Comparison of ENCODE assay signal across 13 cellular contexts in genomic region chr1:184596950-184597651, GRCh38.
DNase-seq lines count a peak whose midpoint lies in the region; ATAC-seq and TF ChIP-seq lines count a peak whose summit lies in the region.
"Had no signal": no experiment of that assay in that cellular context is flagged by ENCODE, and none has a peak within 500 bp of the region (broad histone marks: within the 10 kb centered on the region; RNA-seq: fewer than 3 reads in every experiment).

No MANE protein-coding gene starts in this region.

- no peaks in the 10 kb centered on the region for H3K36me3 ChIP-seq in HCT116 (ENCODE audit: control insufficient read depth in 1 of 2, insufficient read depth in 2 of 2, low read length in 2 of 2)
- H3K36me3 ChIP-seq in RWPE2 (ENCODE audit: low read depth) = no peaks in the 10 kb centered on the region

- H3K4me1 ChIP-seq in HCT116 (ENCODE audit: control insufficient read depth in 1 of 2, insufficient read depth in 2 of 2, low read length in 2 of 2) (no peaks in the 10 kb centered on the region), RWPE2 (ENCODE audit: insufficient read depth, poor library complexity, severe bottlenecking) (peaks cover 34% of the 10 kb centered on the region)
- H3K4me1 ChIP-seq: parathyroid adenoma had no signal

- H3K36me3 Mint-ChIP-seq in progenitor cell of endocrine pancreas (ENCODE audit: insufficient read depth) = no peaks in the 10 kb centered on the region
- H3K36me3 Mint-ChIP-seq in activated CD4-positive, alpha-beta T cell treated with anti-CD3 and anti-CD28 coated beads, Interleukin-2, amount 10 ng/mL, durations not matched to agents 7 days and 5 days (ENCODE audit: low read depth) = no peaks in the 10 kb centered on the region
- H3K36me3 Mint-ChIP-seq: CD14-positive monocyte had no signal

- intact Hi-C loops in HCT116 (cut with micrococcal nuclease) = no loop called here

- no peak overlapping the region for H3K4me3 ChIP-seq in HCT116 (replicated peaks in 1 of 2; ENCODE audit: low read depth in 1 of 2, low read length in 2 of 2)
- no peak overlapping the region for H3K4me3 ChIP-seq in RWPE2 (ENCODE audit: severe bottlenecking)
- H3K4me3 ChIP-seq in fibroblast of mammary gland (ENCODE audit: control insufficient read depth, low read depth, low read length) = no peak overlapping the region
- H3K4me3 ChIP-seq: MG63 had no signal

- no peak overlapping the region for H2AFZ ChIP-seq in HCT116 (ENCODE audit: low read depth, low read length, poor library complexity, severe bottlenecking)
- H2AFZ ChIP-seq: parathyroid adenoma had no signal

- no peak overlapping the region for H3K4me2 ChIP-seq in HCT116 (ENCODE audit: low read length)

- H3K27ac ChIP-seq in HCT116 (ENCODE audit: low read depth, low read length) (no peak overlapping the region), RWPE2 (ENCODE audit: poor library complexity, severe bottlenecking) (peak overlapping the region; percentile 38)
- H3K27ac ChIP-seq: parathyroid adenoma had no signal

- peak overlapping the region; percentile 76 for H3K27ac Mint-ChIP-seq in progenitor cell of endocrine pancreas
- no peak overlapping the region for H3K27ac Mint-ChIP-seq in activated CD4-positive, alpha-beta T cell treated with anti-CD3 and anti-CD28 coated beads, Interleukin-2, amount 10 ng/mL, durations not matched to agents 7 days and 5 days
- H3K27ac Mint-ChIP-seq: CD14-positive monocyte; dendritic cell treated with granulocyte-macrophage colony-stimulating factor and Interleukin-4, amounts not matched to agents 40 ng/mL and 50 ng/mL, for 4 days had no signal

- H3K9ac ChIP-seq in HCT116 (ENCODE audit: low read length) = no peak overlapping the region
- H3K9ac ChIP-seq: parathyroid adenoma had no signal

- no peaks in the 10 kb centered on the region for H3K79me2 ChIP-seq in HCT116 (ENCODE audit: insufficient read depth, low read length)
- H3K79me2 ChIP-seq: parathyroid adenoma had no signal

- H4K20me1 ChIP-seq in HCT116 (ENCODE audit: insufficient read depth) = no peaks in the 10 kb centered on the region

- RAD21 ChIA-PET in HCT116 (lab: Charles Lee; ENCODE audit: low non-redundant PET in 1 of 2, low total read pairs in 2 of 2, uncharacterized antibody in 2 of 2, unreplicated experiment in 2 of 2) = no interaction called here

- H3K4me3 Mint-ChIP-seq in progenitor cell of endocrine pancreas (ENCODE audit: low read depth) = no peak overlapping the region
- H3K4me3 Mint-ChIP-seq in activated CD4-positive, alpha-beta T cell treated with anti-CD3 and anti-CD28 coated beads, Interleukin-2, amount 10 ng/mL, durations not matched to agents 7 days and 5 days = no peak overlapping the region
- H3K4me3 Mint-ChIP-seq: CD14-positive monocyte; dendritic cell treated with granulocyte-macrophage colony-stimulating factor and Interleukin-4, amounts not matched to agents 40 ng/mL and 50 ng/mL, for 4 days had no signal

- POLR2A ChIA-PET in HCT116 (lab: Charles Lee) = no interaction called here
- POLR2A ChIA-PET in activated CD4-positive, alpha-beta T cell treated with anti-CD3 and anti-CD28 coated beads, Interleukin-2, amount 10 ng/mL, durations not matched to agents 7 days and 5 days (lab: Charles Lee) = no interaction called here

- no peaks in the 10 kb centered on the region for H3K9me3 Mint-ChIP-seq in progenitor cell of endocrine pancreas (ENCODE audit: low read depth)
- H3K9me3 Mint-ChIP-seq in activated CD4-positive, alpha-beta T cell treated with anti-CD3 and anti-CD28 coated beads, Interleukin-2, amount 10 ng/mL, durations not matched to agents 7 days and 5 days = no peaks in the 10 kb centered on the region
- H3K9me3 Mint-ChIP-seq: CD14-positive monocyte; dendritic cell treated with granulocyte-macrophage colony-stimulating factor and Interleukin-4, amounts not matched to agents 40 ng/mL and 50 ng/mL, for 4 days had no signal

- in situ Hi-C loops in ACHN (cut with HindIII; ENCODE audit: low pct_ligation_motif_present, low pct_unique_long_range_greater_than_20kb, low sequenced_read_pairs) = no loop called here

- H3K27me3 Mint-ChIP-seq in progenitor cell of endocrine pancreas = no peaks in the 10 kb centered on the region
- peaks cover 3% of the 10 kb centered on the region for H3K27me3 Mint-ChIP-seq in activated CD4-positive, alpha-beta T cell treated with anti-CD3 and anti-CD28 coated beads, Interleukin-2, amount 10 ng/mL, durations not matched to agents 7 days and 5 days
- H3K27me3 Mint-ChIP-seq: dendritic cell treated with granulocyte-macrophage colony-stimulating factor and Interleukin-4, amounts not matched to agents 40 ng/mL and 50 ng/mL, for 4 days had no signal

- no TSS peak for BruUV-seq in HCT116 (replicated peaks; lab: Mats Ljungman, UMichigan)

- TF ChIP-seq POLR2A in HCT116 (IDR thresholded peaks at IDR 0.05; ENCODE audit: borderline replicate concordance, extremely low read depth, insufficient read depth, insufficient read length) = no peak

- DNase-seq in HCT116 (ENCODE audit: low read depth, low spot score) (no peak), RWPE2 (ENCODE audit: low spot score) (no peak), fibroblast of mammary gland (ENCODE audit: low read depth) (no peak), progenitor cell of endocrine pancreas (ENCODE audit: low spot score, unreplicated experiment) (no peak), ACHN (no peak)
- DNase-seq in activated CD4-positive, alpha-beta T cell treated with anti-CD3 and anti-CD28 coated beads, Interleukin-2, amount 10 ng/mL, durations not matched to agents 7 days and 5 days = no peak
- DNase-seq: activated effector memory CD4-positive, alpha-beta T cell treated with Interleukin-2 at 50 U/mL for 16 hours; anterior cingulate cortex; MG63 had no signal

- ATAC-seq in HCT116 (no peak), RWPE2 (ENCODE audit: low read depth) (no peak), HG03457 (IDR thresholded peaks at IDR 0.05; ENCODE audit: unreplicated experiment) (no peak)

- TF ChIP-seq RAD21 in HCT116 (IDR thresholded peaks at IDR 0.05; ENCODE audit: low read depth) = no peak

- H3K4me1 Mint-ChIP-seq in progenitor cell of endocrine pancreas (ENCODE audit: low read depth) = peaks cover 18% of the 10 kb centered on the region
- H3K4me1 Mint-ChIP-seq in activated CD4-positive, alpha-beta T cell treated with anti-CD3 and anti-CD28 coated beads, Interleukin-2, amount 10 ng/mL, durations not matched to agents 7 days and 5 days = no peaks in the 10 kb centered on the region
- H3K4me1 Mint-ChIP-seq: CD14-positive monocyte had no signal

- CTCF ChIA-PET in HCT116 (lab: Charles Lee) = no interaction called here
- CTCF ChIA-PET in activated CD4-positive, alpha-beta T cell treated with anti-CD3 and anti-CD28 coated beads, Interleukin-2, amount 10 ng/mL, durations not matched to agents 7 days and 5 days (lab: Charles Lee) = no interaction called here

- H3K9me3 ChIP-seq in HCT116 (ENCODE audit: control insufficient read depth in 1 of 2, insufficient read depth in 1 of 2, low read depth in 1 of 2, low read length in 2 of 2) (no peaks in the 10 kb centered on the region), RWPE2 (ENCODE audit: severe bottlenecking) (no peaks in the 10 kb centered on the region)
- H3K9me3 ChIP-seq: MG63 had no signal

- H3K27me3 ChIP-seq in HCT116 (ENCODE audit: insufficient read depth, low read length) (no peaks in the 10 kb centered on the region), RWPE2 (ENCODE audit: insufficient read depth, poor library complexity, severe bottlenecking) (no peaks in the 10 kb centered on the region)
- H3K27me3 ChIP-seq: MG63 had no signal

- TF ChIP-seq CTCF in HCT116 (IDR thresholded peaks at IDR 0.05 in 2 of 3, conservative IDR thresholded peaks at IDR 0.05 in 1 of 3; ENCODE audit: borderline replicate concordance in 1 of 3, insufficient read depth in 1 of 3, low read depth in 2 of 3, low read length in 2 of 3) (peak in 2 of 3 experiments; percentile 12 to 24; a peak in 1 of 6 replicates), RWPE2 (IDR thresholded peaks at IDR 0.05; ENCODE audit: poor library complexity, severe bottlenecking) (no peak), fibroblast of mammary gland (conservative IDR thresholded peaks at IDR 0.05; ENCODE audit: control insufficient read depth, insufficient read depth, low read depth, low read length) (peak; percentile 5), progenitor cell of endocrine pancreas (IDR thresholded peaks at IDR 0.05; ENCODE audit: unreplicated experiment) (peak; percentile 54)

- no peaks in the 10 kb centered on the region for H3K9me2 ChIP-seq in HCT116 (ENCODE audit: insufficient read depth)

TF ChIP-seq in HCT116, 20 proteins besides CTCF, POLR2A, EP300 and RAD21 (continues in another document):
- no peak for TF ChIP-seq MAX (IDR thresholded peaks at IDR 0.05)
- TF ChIP-seq YY1 (IDR thresholded peaks at IDR 0.05; ENCODE audit: extremely low read depth, insufficient replicate concordance, low read depth, low read length) = no peak
- no peak for TF ChIP-seq ATF3 (IDR thresholded peaks at IDR 0.05)
- TF ChIP-seq TCF7L2 (IDR thresholded peaks at IDR 0.05; ENCODE audit: borderline replicate concordance, extremely low read depth, insufficient read depth, insufficient read length) = no peak
- TF ChIP-seq SP1 (IDR thresholded peaks at IDR 0.05; ENCODE audit: low read depth) = no peak
- TF ChIP-seq POLR2AphosphoS5 (IDR thresholded peaks at IDR 0.05; ENCODE audit: low read depth, low read length) = no peak
- no peak for TF ChIP-seq ZBTB33 (IDR thresholded peaks at IDR 0.05; ENCODE audit: extremely low read depth, insufficient replicate concordance, low read length)
- TF ChIP-seq EGR1 (IDR thresholded peaks at IDR 0.05; ENCODE audit: low read depth) = no peak
